Comparison of ENCODE assay signal across 8 cellular contexts in genomic region chr3:114418724-114419543, GRCh38.
DNase-seq lines count a peak whose midpoint lies in the region; ATAC-seq and TF ChIP-seq lines count a peak whose summit lies in the region.

No MANE protein-coding gene starts in this region.

- no CpG with 5 or more reads among the region's 8 CpGs for WGBS in trophoblast cell (ENCODE audit: extremely low coverage, insufficient coverage, insufficient read length)

- no peaks in the 10 kb centered on the region for H3K9me3 Mint-ChIP-seq in activated B cell treated with CpG ODN at 0.5 μM for 24 hours

- no peaks in the 10 kb centered on the region for H3K36me3 ChIP-seq in trophoblast cell (ENCODE audit: control insufficient read depth in 1 of 2, insufficient read depth in 2 of 2, low read length in 2 of 2)

- no peak overlapping the region for H2BK5ac ChIP-seq in trophoblast cell (ENCODE audit: low read depth, low read length, poor library complexity)

- intact Hi-C loops in activated B cell treated with CpG ODN at 0.5 μM for 24 hours (cut with micrococcal nuclease): loop anchor here (1.0 to 2.0 kb wide), 11 partner anchors 9 to 682 kb away; partner anchors contain the start of gene GRAMD1C

- in situ Hi-C loops in Caki2 (cut with HindIII; ENCODE audit: low pct_unique_long_range_greater_than_20kb, low sequenced_read_pairs): no loop called here

- H3K4me2 ChIP-seq in trophoblast cell (ENCODE audit: low read length): no peak overlapping the region

- peaks cover 45% of the 10 kb centered on the region for H3K4me1 Mint-ChIP-seq in activated B cell treated with CpG ODN at 0.5 μM for 24 hours

- peak; percentile 38 for DNase-seq in Caki2 (ENCODE audit: low read depth)
- DNase-seq in NCI-H2081 (lab: John Stamatoyannopoulos, UW): peak; percentile 80 to 88
- no peak for DNase-seq in activated B cell treated with CpG ODN at 0.5 μM for 24 hours
- DNase-seq in germinal center (ENCODE audit: low spot score): peak; percentile 26
- DNase-seq in trophoblast cell: peak; percentile 49 to 87
- DNase-seq in NK-92 treated with Interleukin-12 subunit alpha and Interleukin-12 subunit beta, amount 100 ng/mL, for 24 hours (lab: John Stamatoyannopoulos, UW): no peak

- no peaks in the 10 kb centered on the region for H3K79me1 ChIP-seq in trophoblast cell (ENCODE audit: low read length)

- no peaks in the 10 kb centered on the region for H3K9me3 ChIP-seq in trophoblast cell (ENCODE audit: insufficient read depth, low read depth, low read length)

- no peak overlapping the region for H3K23ac ChIP-seq in trophoblast cell (ENCODE audit: low read length)

- no peak overlapping the region for H2AFZ ChIP-seq in trophoblast cell (ENCODE audit: insufficient read depth, low read length, poor library complexity)

- H3K14ac ChIP-seq in trophoblast cell (ENCODE audit: low read length): no peak overlapping the region

- H3K4me3 ChIP-seq in trophoblast cell (ENCODE audit: low read depth, low read length): no peak overlapping the region

- POLR2A ChIA-PET in activated B cell treated with CpG ODN at 0.5 μM for 24 hours (lab: Charles Lee): interaction anchor here (0.6 to 1.8 kb wide), 15 partner anchors 9 to 418 kb away, joined by 3 to 26 read pairs (median 4); no protein-coding TSS in a partner anchor

- no peaks in the 10 kb centered on the region for H3K27me3 ChIP-seq in trophoblast cell (ENCODE audit: insufficient read depth, low read length)

- H3K27me3 Mint-ChIP-seq in activated B cell treated with CpG ODN at 0.5 μM for 24 hours: no peaks in the 10 kb centered on the region

- TF ChIP-seq CTCF in activated B cell treated with CpG ODN at 0.5 μM for 24 hours (IDR thresholded peaks at IDR 0.05): peak; percentile 22

- no peak overlapping the region for H2BK12ac ChIP-seq in trophoblast cell (ENCODE audit: low read length)

- peaks cover 3% of the 10 kb centered on the region for H3K36me3 Mint-ChIP-seq in activated B cell treated with CpG ODN at 0.5 μM for 24 hours (ENCODE audit: low read depth)

- H4K12ac ChIP-seq in trophoblast cell (ENCODE audit: low read depth, low read length): no peak overlapping the region

- H3K79me2 ChIP-seq in trophoblast cell (ENCODE audit: control insufficient read depth, insufficient read depth, low read length, poor library complexity): no peaks in the 10 kb centered on the region

- H3K4me1 ChIP-seq in trophoblast cell (ENCODE audit: control insufficient read depth in 1 of 2, insufficient read depth in 2 of 2, low read length in 2 of 2): no peaks in the 10 kb centered on the region

- no peak overlapping the region for H3K4ac ChIP-seq in trophoblast cell (ENCODE audit: low read depth, low read length)

- peak overlapping the region; percentile 83 for H3K27ac Mint-ChIP-seq in activated B cell treated with CpG ODN at 0.5 μM for 24 hours

- no peak overlapping the region for H3K9ac ChIP-seq in trophoblast cell (ENCODE audit: low read length)

- peak overlapping the region; percentile 64 for H3K4me3 Mint-ChIP-seq in activated B cell treated with CpG ODN at 0.5 μM for 24 hours

- no peak overlapping the region for H4K8ac ChIP-seq in trophoblast cell (ENCODE audit: low read depth, low read length)

- no peak overlapping the region for H3K27ac ChIP-seq in trophoblast cell (ENCODE audit: low read depth, low read length)

- CTCF ChIA-PET in activated B cell treated with CpG ODN at 0.5 μM for 24 hours (lab: Charles Lee): interaction anchor here (0.6 to 7.1 kb wide), 40 partner anchors 8 to 703 kb away, joined by 3 to 76 read pairs (median 4); no protein-coding TSS in a partner anchor

- H2AK5ac ChIP-seq in trophoblast cell (ENCODE audit: low read length): no peak overlapping the region

- no peak overlapping the region for H2BK120ac ChIP-seq in trophoblast cell (ENCODE audit: insufficient read depth, low read length, poor library complexity)

- no peak overlapping the region for H3K18ac ChIP-seq in trophoblast cell (ENCODE audit: low read length)

- no peak overlapping the region for H4K91ac ChIP-seq in trophoblast cell (ENCODE audit: low read depth, low read length)

- ATAC-seq in GM18907 (IDR thresholded peaks at IDR 0.05; ENCODE audit: unreplicated experiment): peak; percentile 81
- peak; percentile 75 for ATAC-seq in HG03095 (IDR thresholded peaks at IDR 0.05; ENCODE audit: unreplicated experiment)
- ATAC-seq in activated B cell treated with CpG ODN at 0.5 μM for 24 hours (ENCODE audit: low read depth): peak; percentile 75

Comparison
In these comparisons a context has a peak if more than half of its experiments do, and no peak if none do; other contexts are left out.
1. DNase-seq: peak in Caki2 (single experiment), NCI-H2081 (2 of 2), germinal center (single experiment) and trophoblast cell (2 of 2); none in activated B cell treated with CpG ODN at 0.5 μM for 24 hours (single experiment) and NK-92 treated with Interleukin-12 subunit alpha and Interleukin-12 subunit beta, amount 100 ng/mL, for 24 hours (single experiment).
2. Peak in every context shown above with its lines, with median percentiles within 50 percentile points of each other: ATAC-seq.